Comparison of ENCODE assay signal across 8 cellular contexts in genomic region chr12:132560421-132560830, GRCh38. TPM values are rescaled to one million over a fixed set of nuclear protein-coding genes. Genes with fewer than 3 reads are reported as not detected.
A peak's percentile ranks its signal among the peaks of the same experiment; 100 is the strongest.
DNase-seq lines count a peak whose midpoint lies in the region; ATAC-seq and TF ChIP-seq lines count a peak whose summit lies in the region.

No MANE protein-coding gene starts in this region.

- TF ChIP-seq POLR2A in HCT116 (IDR thresholded peaks at IDR 0.05; ENCODE audit: borderline replicate concordance, extremely low read depth, insufficient read depth, insufficient read length) (no peak), adrenal gland (IDR thresholded peaks at IDR 0.05) (no peak)

- peak overlapping the region; percentile 99 for H3K9ac ChIP-seq in BLaER1
- H3K9ac ChIP-seq in HCT116 (ENCODE audit: low read length): peak overlapping the region; percentile 94
- H3K9ac ChIP-seq in parathyroid adenoma: no peak overlapping the region

- no peak for DNase-seq in HCT116 (ENCODE audit: low read depth, low spot score)
- peak; percentile 76 for DNase-seq in activated CD4-positive, alpha-beta T cell treated with anti-CD3 and anti-CD28 coated beads, Interleukin-2, amount 10 ng/mL, durations not matched to agents 24 days and 14 days
- peak in 1 of 2 donors; percentile 50 for DNase-seq in foreskin fibroblast
- DNase-seq in effector CD4-positive, alpha-beta T cell: no peak
- DNase-seq in NCI-H1436 treated with DMSO at 0.1 percent for 48 hours (lab: John Stamatoyannopoulos, UW): no peak
- DNase-seq in adrenal gland: no peak

- POLR2A ChIA-PET in HCT116 (lab: Charles Lee): no interaction called here

- peaks cover 6% of the 10 kb centered on the region for H3K4me1 Mint-ChIP-seq in activated CD4-positive, alpha-beta T cell treated with anti-CD3 and anti-CD28 coated beads, Interleukin-2, amount 10 ng/mL, durations not matched to agents 24 days and 14 days

- TF ChIP-seq CTCF in HCT116 (IDR thresholded peaks at IDR 0.05 in 2 of 3, conservative IDR thresholded peaks at IDR 0.05 in 1 of 3; ENCODE audit: borderline replicate concordance in 1 of 3, insufficient read depth in 1 of 3, low read depth in 2 of 3, low read length in 2 of 3): no peak
- no peak for TF ChIP-seq CTCF in foreskin fibroblast (IDR thresholded peaks at IDR 0.05; ENCODE audit: low read depth, low read length)
- TF ChIP-seq CTCF in parathyroid adenoma (IDR thresholded peaks at IDR 0.05): no peak
- TF ChIP-seq CTCF in adrenal gland (IDR thresholded peaks at IDR 0.05): no peak

- RAD21 ChIA-PET in HCT116 (lab: Charles Lee; ENCODE audit: low non-redundant PET in 1 of 2, low total read pairs in 2 of 2, uncharacterized antibody in 2 of 2, unreplicated experiment in 2 of 2): interaction anchor here (0.6 to 1.1 kb wide), 2 partner anchors 37 to 55 kb away, joined by 3 to 5 read pairs; no protein-coding TSS in a partner anchor

- no peaks in the 10 kb centered on the region for H3K9me3 ChIP-seq in BLaER1
- no peaks in the 10 kb centered on the region for H3K9me3 ChIP-seq in HCT116 (ENCODE audit: control insufficient read depth in 1 of 2, insufficient read depth in 1 of 2, low read depth in 1 of 2, low read length in 2 of 2)
- no peaks in the 10 kb centered on the region for H3K9me3 ChIP-seq in parathyroid adenoma (ENCODE audit: control insufficient read depth, low read length)
- no peaks in the 10 kb centered on the region for H3K9me3 ChIP-seq in adrenal gland (replicated peaks in 1 of 3)

- intact Hi-C loops in HCT116 (cut with micrococcal nuclease) (loop anchor here (2.0 kb wide), 1 partner anchor 54 kb away; no protein-coding TSS in a partner anchor), adrenal gland (cut with DNase I) (no loop called here)
- intact Hi-C loops in activated CD4-positive, alpha-beta T cell treated with anti-CD3 and anti-CD28 coated beads, Interleukin-2, amount 10 ng/mL, durations not matched to agents 24 days and 14 days (cut with micrococcal nuclease): loop anchor here (2.0 kb wide), 1 partner anchor 70 kb away; the partner anchor contains the start of gene FBRSL1

- no peak overlapping the region for H2AFZ ChIP-seq in HCT116 (ENCODE audit: low read depth, low read length, poor library complexity, severe bottlenecking)
- no peak overlapping the region for H2AFZ ChIP-seq in parathyroid adenoma

- no peak for TF ChIP-seq RAD21 in HCT116 (IDR thresholded peaks at IDR 0.05; ENCODE audit: low read depth)

- H3K36me3 Mint-ChIP-seq in activated CD4-positive, alpha-beta T cell treated with anti-CD3 and anti-CD28 coated beads, Interleukin-2, amount 10 ng/mL, durations not matched to agents 24 days and 14 days (ENCODE audit: low read depth): peaks cover 2% of the 10 kb centered on the region

- WGBS in adrenal gland, 4 donors: 0 to 1% (median 0%) methylated on average over 1 to 49 of the region's 49 CpGs

- H3K4me1 ChIP-seq in BLaER1 (peaks cover 71% of the 10 kb centered on the region), HCT116 (ENCODE audit: control insufficient read depth in 1 of 2, insufficient read depth in 2 of 2, low read length in 2 of 2) (peaks cover 5 to 18% of the 10 kb centered on the region in 2 experiments; a peak in 2 of 4 replicates), parathyroid adenoma (no peaks in the 10 kb centered on the region), adrenal gland (replicated peaks in 1 of 2) (peaks cover 9 to 16% of the 10 kb centered on the region in 2 donors)

- no peak overlapping the region for H3K27ac Mint-ChIP-seq in activated CD4-positive, alpha-beta T cell treated with anti-CD3 and anti-CD28 coated beads, Interleukin-2, amount 10 ng/mL, durations not matched to agents 24 days and 14 days

- H3K9me2 ChIP-seq in HCT116 (ENCODE audit: insufficient read depth): no peaks in the 10 kb centered on the region

- H3K27me3 Mint-ChIP-seq in activated CD4-positive, alpha-beta T cell treated with anti-CD3 and anti-CD28 coated beads, Interleukin-2, amount 10 ng/mL, durations not matched to agents 24 days and 14 days: peaks cover 9% of the 10 kb centered on the region

- ATAC-seq in HCT116: peak; percentile 30

- H3K4me3 ChIP-seq in BLaER1 (peak overlapping the region; percentile 98), HCT116 (replicated peaks in 1 of 2; ENCODE audit: low read depth in 1 of 2, low read length in 2 of 2) (peak overlapping the region; percentile 87 to 96), foreskin fibroblast (ENCODE audit: low read depth in 1 of 2, low read length in 2 of 2) (peak overlapping the region; percentile 45 to 51), parathyroid adenoma (ENCODE audit: low read depth, low read length) (peak overlapping the region; percentile 40), adrenal gland (peak overlapping the region in 2 of 4 donors; percentile 37 to 73)

- H3K27ac ChIP-seq in BLaER1: peak overlapping the region; percentile 99
- peak overlapping the region; percentile 96 for H3K27ac ChIP-seq in HCT116 (ENCODE audit: low read depth, low read length)
- H3K27ac ChIP-seq in parathyroid adenoma: no peak overlapping the region
- H3K27ac ChIP-seq in adrenal gland: no peak overlapping the region

- H3K4me2 ChIP-seq in BLaER1 (peak overlapping the region; percentile 96), HCT116 (ENCODE audit: low read length) (peak overlapping the region; percentile 98), parathyroid adenoma (ENCODE audit: low read length) (peak overlapping the region; percentile 76)

- H3K36me3 ChIP-seq in BLaER1 (peaks cover 30% of the 10 kb centered on the region), HCT116 (ENCODE audit: control insufficient read depth in 1 of 2, insufficient read depth in 2 of 2, low read length in 2 of 2) (no peaks in the 10 kb centered on the region; a peak in 2 of 4 replicates), parathyroid adenoma (ENCODE audit: control insufficient read depth, insufficient read depth, low read length) (no peaks in the 10 kb centered on the region), adrenal gland (replicated peaks in 1 of 2) (no peaks in the 10 kb centered on the region)

- H3K9me3 Mint-ChIP-seq in activated CD4-positive, alpha-beta T cell treated with anti-CD3 and anti-CD28 coated beads, Interleukin-2, amount 10 ng/mL, durations not matched to agents 24 days and 14 days: no peaks in the 10 kb centered on the region

- no peaks in the 10 kb centered on the region for H3K27me3 ChIP-seq in BLaER1
- no peaks in the 10 kb centered on the region for H3K27me3 ChIP-seq in HCT116 (ENCODE audit: insufficient read depth, low read length)
- H3K27me3 ChIP-seq in parathyroid adenoma (ENCODE audit: control insufficient read depth, insufficient read depth, low read length): no peaks in the 10 kb centered on the region
- H3K27me3 ChIP-seq in adrenal gland: no peaks in the 10 kb centered on the region

- peak overlapping the region; percentile 81 for H3K4me3 Mint-ChIP-seq in activated CD4-positive, alpha-beta T cell treated with anti-CD3 and anti-CD28 coated beads, Interleukin-2, amount 10 ng/mL, durations not matched to agents 24 days and 14 days

- no TSS peak for BruUV-seq in HCT116 (replicated peaks; lab: Mats Ljungman, UMichigan)

- CTCF ChIA-PET in HCT116 (lab: Charles Lee): interaction anchor here (0.9 to 1.5 kb wide), 10 partner anchors 9 to 407 kb away, joined by 3 to 8 read pairs (median 6); no protein-coding TSS in a partner anchor

- H4K20me1 ChIP-seq in BLaER1 (peaks cover 50% of the 10 kb centered on the region), HCT116 (ENCODE audit: insufficient read depth) (peaks cover 9% of the 10 kb centered on the region; the same call in 1 of the 2 replicates)

- H3K79me2 ChIP-seq in HCT116 (ENCODE audit: insufficient read depth, low read length) (peaks cover 53% of the 10 kb centered on the region), parathyroid adenoma (no peaks in the 10 kb centered on the region)

TF ChIP-seq in HCT116, 20 proteins besides CTCF, POLR2A, EP300 and RAD21:
- no peak for TF ChIP-seq SIN3A (IDR thresholded peaks at IDR 0.05; ENCODE audit: low read depth)
- TF ChIP-seq ELF1 (IDR thresholded peaks at IDR 0.05; ENCODE audit: borderline replicate concordance, low read depth): no peak
- TF ChIP-seq ZFX (IDR thresholded peaks at IDR 0.05): peak; percentile 39; the same call in 1 of the 2 replicates

RNA-seq across cellular contexts. Expression of gene LRCOL1, which starts 50.0 kb away (rescaled TPM):
- total RNA-seq in HCT116 (2021; ENCODE audit: unreplicated experiment) (not detected), adrenal gland (1 to 10 TPM in 3 of 8 donors, under 1 TPM in 1, not detected in 4; 0.65 to 1.4 (median 1.4) TPM)
- not detected in 2 replicates for polyA plus RNA-seq in HCT116 (2012)
- total RNA-seq in activated CD4-positive, alpha-beta T cell treated with anti-CD3 and anti-CD28 coated beads, Interleukin-2, amount 10 ng/mL, durations not matched to agents 24 days and 14 days: not detected in 2 replicates
- polyA plus RNA-seq in adrenal gland: 1 to 10 TPM in 1 of 3 donors, under 1 TPM in 1, not detected in 1; 0.88 to 1.2 TPM

RNA-seq across cellular contexts. Expression of gene P2RX2, which starts 58.1 kb away (rescaled TPM):
- total RNA-seq in HCT116 (2021; ENCODE audit: unreplicated experiment): not detected
- polyA plus RNA-seq in HCT116 (2012): 0.10 TPM in 1 of 2 replicates, not detected in the other
- not detected in 2 replicates for total RNA-seq in activated CD4-positive, alpha-beta T cell treated with anti-CD3 and anti-CD28 coated beads, Interleukin-2, amount 10 ng/mL, durations not matched to agents 24 days and 14 days
- total RNA-seq in adrenal gland: under 1 TPM in 1 of 8 donors, not detected in 7; 0.11 TPM
- 1 to 10 TPM in 1 of 3 donors, under 1 TPM in 1, not detected in 1; 0.44 to 1.9 TPM for polyA plus RNA-seq in adrenal gland

Comparison
In these comparisons a context has a peak if more than half of its experiments do, and no peak if none do; other contexts are left out.
1. H3K27ac ChIP-seq: peak in BLaER1 (single experiment) and HCT116 (single experiment); none in parathyroid adenoma (single experiment) and adrenal gland (0 of 5).
2. intact Hi-C loops: an anchor here in HCT116 (2.0 kb wide) and activated CD4-positive, alpha-beta T cell treated with anti-CD3 and anti-CD28 coated beads, Interleukin-2, amount 10 ng/mL, durations not matched to agents 24 days and 14 days (2.0 kb wide); none called in adrenal gland.
3. Peak in every context shown above with its lines, with median percentiles within 50 percentile points of each other: H3K4me2 ChIP-seq.